ENCODE assay signal across 9 cellular contexts in the genomic region with DNA sequence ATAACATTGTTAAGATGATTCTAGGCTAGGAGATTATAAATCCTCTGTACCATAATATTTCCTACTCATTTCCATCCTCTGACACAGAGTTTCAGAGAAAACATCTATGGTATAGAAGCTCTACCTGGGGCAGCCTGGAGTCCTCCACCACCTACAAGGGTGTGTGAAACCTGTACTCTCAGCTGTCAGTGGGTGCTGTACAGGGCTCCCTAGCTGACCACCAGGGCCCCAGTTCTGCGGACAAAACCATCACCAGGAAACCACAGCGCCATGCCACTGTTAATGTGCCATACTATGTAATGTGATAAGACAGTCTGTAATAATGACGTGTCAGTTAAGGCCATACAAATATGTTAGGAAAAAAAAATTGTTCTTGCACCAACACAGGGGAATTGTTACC.
"Had no signal": no experiment of that assay in that cellular context is flagged by ENCODE, and none has a peak within 500 bp of the region (broad histone marks: within the 10 kb centered on the region; RNA-seq: fewer than 3 reads in every experiment).

No MANE protein-coding gene starts in this region.

- H3K4me3 ChIP-seq: GM23248, GM23338, HAP-1 had no signal

- H3K27ac ChIP-seq: GM23248 had no signal

- ATAC-seq: GM23338, HCT116 had no signal

- H3K4me2 ChIP-seq: GM23338 had no signal

- H3K9ac ChIP-seq: GM23248 had no signal

- DNase-seq: GM23248, GOT3, H7, H9, HCEC 1CT, HFFc6 had no signal

- H2AFZ ChIP-seq: GM23248, GM23338 had no signal

- H3K4me1 ChIP-seq: HAP-1 had no signal

- H3K36me3 ChIP-seq: HAP-1 had no signal
